8 cellular contexts compared by ENCODE assay signal in the genomic region with DNA sequence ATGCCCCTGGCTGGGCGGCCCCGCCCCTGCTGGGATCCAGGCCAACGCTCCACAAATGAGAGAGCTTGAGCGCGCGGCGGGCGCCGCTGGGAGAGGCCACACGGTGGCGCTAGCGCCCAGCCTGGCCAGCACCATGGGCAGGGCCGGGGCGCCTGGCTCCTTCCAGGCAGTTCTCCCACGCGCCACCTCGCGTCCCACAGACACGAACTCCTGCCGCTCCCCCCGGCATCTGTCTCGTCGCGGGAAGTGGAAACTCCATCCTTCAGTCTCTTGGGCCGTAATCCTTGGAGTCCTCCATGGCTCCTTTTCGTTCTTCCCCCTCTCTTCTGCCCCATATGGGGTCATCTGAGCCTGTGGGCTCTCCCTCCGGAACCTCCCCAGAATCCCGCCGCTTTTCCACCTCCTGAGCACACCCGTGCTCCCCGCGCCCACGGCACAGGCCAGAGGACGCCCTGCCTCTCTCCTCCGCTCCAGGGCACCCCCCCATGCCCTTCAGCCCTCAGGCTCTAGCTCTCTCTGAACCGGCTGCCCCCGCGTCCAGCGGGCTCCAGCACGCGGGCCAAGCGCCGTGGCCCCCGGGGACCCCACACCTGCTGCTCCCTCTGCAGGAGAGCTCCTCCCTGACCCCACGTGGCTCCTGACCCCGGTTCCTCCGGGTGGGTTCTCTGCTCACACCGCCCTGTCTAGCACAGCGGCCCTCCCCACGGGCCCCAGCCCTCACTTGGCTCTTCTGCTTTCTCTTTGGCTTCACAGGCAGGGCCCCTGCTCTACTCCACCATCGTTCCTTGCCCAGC. TPM values are rescaled to one million over a fixed set of nuclear protein-coding genes. Genes with fewer than 3 reads are reported as not detected.
A peak's percentile ranks its signal among the peaks of the same experiment; 100 is the strongest.
DNase-seq lines count a peak whose midpoint lies in the region; ATAC-seq and TF ChIP-seq lines count a peak whose summit lies in the region.

No MANE protein-coding gene starts in this region.

- H3K4me2 ChIP-seq in skeletal muscle satellite cell (ENCODE audit: low read length) = peak overlapping the region; percentile 81

- H3K9me3 ChIP-seq in breast epithelium = no peaks in the 10 kb centered on the region
- H3K9me3 ChIP-seq in skeletal muscle satellite cell (replicated peaks; ENCODE audit: low read length) = no peaks in the 10 kb centered on the region

- H3K9ac ChIP-seq in skeletal muscle satellite cell (ENCODE audit: low read depth, low read length) = peak overlapping the region; percentile 3

- TF ChIP-seq CTCF in breast epithelium (IDR thresholded peaks at IDR 0.05) = peak; percentile 67 to 83 (median 81)

- H3K27ac ChIP-seq in breast epithelium = peak overlapping the region; percentile 30 to 77

- H3K4me3 ChIP-seq in breast epithelium (peak overlapping the region; percentile 38 to 64 (median 52)), skeletal muscle satellite cell (ENCODE audit: low read length) (peak overlapping the region; percentile 59)

- no peaks in the 10 kb centered on the region for H3K27me3 ChIP-seq in breast epithelium
- no peaks in the 10 kb centered on the region for H3K27me3 ChIP-seq in skeletal muscle satellite cell (ENCODE audit: control insufficient read depth, insufficient read depth, low read length)

- H3K4me1 ChIP-seq in breast epithelium (peaks cover 3 to 15% of the 10 kb centered on the region in 2 donors), skeletal muscle satellite cell (ENCODE audit: control insufficient read depth, insufficient read depth, low read length) (peaks cover 11% of the 10 kb centered on the region)

- intact Hi-C loops in breast epithelium (cut with DNase I; ENCODE audit: low total_unique reads) = no loop called here

- DNase-seq in ELF-1 (ENCODE audit: low read depth, low spot score) = peak; percentile 96
- DNase-seq in NCI-H2029 treated with DMSO at 0.1 percent for 48 hours (lab: John Stamatoyannopoulos, UW) = peak; percentile 99
- peak; percentile 67 for DNase-seq in UCSD-AML1 (lab: John Stamatoyannopoulos, UW; ENCODE audit: unreplicated experiment)
- DNase-seq in breast epithelium (ENCODE audit: low spot score in 2 of 2) = peak; percentile 87 to 91
- peak; percentile 98 for DNase-seq in iPS-NIHi11 (ENCODE audit: low spot score)
- no peak for DNase-seq in cerebellar nuclear complex (lab: John Stamatoyannopoulos, UW)

- H3K36me3 ChIP-seq in breast epithelium (no peaks in the 10 kb centered on the region), skeletal muscle satellite cell (ENCODE audit: insufficient read depth, low read length) (no peaks in the 10 kb centered on the region)

- ATAC-seq in HG02623 (IDR thresholded peaks at IDR 0.05; ENCODE audit: unreplicated experiment) = peak; percentile 65

- TF ChIP-seq POLR2A in breast epithelium (IDR thresholded peaks at IDR 0.05) = no peak

RNA-seq across cellular contexts. Expression of gene EDN2, which starts 31.9 kb away (rescaled TPM):
- total RNA-seq in breast epithelium = 1 to 10 TPM in 2 of 3 donors, not detected in 1; 2.3 to 3.8 TPM
- total RNA-seq in skeletal muscle satellite cell (2012; rRNA removed) = not detected in 2 replicates

Comparison
In these comparisons a context has a peak if more than half of its experiments do, and no peak if none do; other contexts are left out.
1. DNase-seq: peak in ELF-1 (single experiment), NCI-H2029 treated with DMSO at 0.1 percent for 48 hours (single experiment), UCSD-AML1 (single experiment), breast epithelium (2 of 2) and iPS-NIHi11 (single experiment); none in cerebellar nuclear complex (0 of 2).